In the genomic region with DNA sequence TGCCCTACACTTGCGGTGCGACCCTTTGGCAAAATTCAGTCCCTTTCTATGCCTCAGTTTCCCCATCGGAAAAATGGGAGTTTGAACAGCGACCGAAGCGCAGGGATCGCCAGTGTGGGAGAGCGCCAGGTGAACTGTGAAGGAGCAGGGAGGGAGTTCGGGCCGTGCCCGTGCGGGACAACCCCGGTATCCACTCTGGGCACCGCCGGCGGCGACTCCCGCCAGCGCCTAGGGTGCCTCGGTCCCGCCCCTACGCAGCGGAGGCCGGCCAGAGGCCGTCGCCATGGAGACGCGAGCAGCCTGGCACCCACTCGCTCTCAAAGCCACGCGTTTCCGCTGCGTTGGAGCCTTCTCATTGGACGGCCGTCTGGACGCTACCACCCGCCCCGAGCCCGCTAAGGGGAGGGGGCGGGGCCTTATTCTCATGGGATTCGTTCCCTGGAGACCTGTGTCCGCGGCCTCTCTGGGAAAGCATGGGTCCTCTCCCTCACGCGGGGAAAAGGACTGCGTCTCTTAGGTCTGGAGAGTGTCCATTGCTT, we compare ENCODE assay signal across 9 cellular contexts. TPM values are rescaled to one million over a fixed set of nuclear protein-coding genes. Genes with fewer than 3 reads are reported as not detected.
DNase-seq lines count a peak whose midpoint lies in the region; ATAC-seq and TF ChIP-seq lines count a peak whose summit lies in the region.
"Had no signal": no experiment of that assay in that cellular context is flagged by ENCODE, and none has a peak within 500 bp of the region (broad histone marks: within the 10 kb centered on the region; RNA-seq: fewer than 3 reads in every experiment).

No MANE protein-coding gene starts in this region.

- H3K27ac ChIP-seq in cingulate gyrus (ENCODE audit: low read depth, low read length) = peak overlapping the region; percentile 98

- peak; percentile 75 for TF ChIP-seq POLR2A in GM19099 (IDR thresholded peaks at IDR 0.05; ENCODE audit: extremely low read depth, insufficient read length, low read depth)

- DNase-seq in AG20443 (ENCODE audit: low spot score) (peak; percentile 94), NCI-H460 (ENCODE audit: extremely low read depth, low read depth) (peak; percentile 99), kidney tubule cell (ENCODE audit: low spot score) (peak; percentile 98)
- peak; percentile 94 to 95 for DNase-seq in activated CD4-positive, alpha-beta T cell treated with anti-CD3 and anti-CD28 coated beads for 24 hours (ENCODE audit: low read depth in 2 of 2)
- DNase-seq in stimulated activated CD4-positive, alpha-beta T cell treated with anti-CD3 and anti-CD28 coated beads, Interleukin-1b, Interleukin-23, amount 100 ng/mL, for 24 hours (ENCODE audit: low read depth in 4 of 4, low spot score in 1 of 4) = peak; percentile 89 to 98 (median 95)

- peak; percentile 60 for ATAC-seq in HG03378 (IDR thresholded peaks at IDR 0.05; ENCODE audit: unreplicated experiment)

RNA-seq across cellular contexts. Expression of a gene that starts 0.7 kb away (rescaled TPM):
- 76.6 and 77.4 TPM in 2 replicates for total RNA-seq in NCI-H460 (2014; rRNA removed; shearing (Covaris generic))
- 60.1 and 102 TPM in 2 replicates for polyA plus RNA-seq in NCI-H460 (2014; cell fraction: nucleus; rRNA removed)

RNA-seq across cellular contexts. Expression of a gene that starts 24.0 kb away (rescaled TPM):
- total RNA-seq in NCI-H460 (2014; rRNA removed; shearing (Covaris generic)) = 17.9 and 18.0 TPM in 2 replicates
- 31.9 and 38.4 TPM in 2 replicates for polyA plus RNA-seq in NCI-H460 (2014; cell fraction: nucleus; rRNA removed)

RNA-seq across cellular contexts. Expression of a gene that starts 39.4 kb away (rescaled TPM):
- 12.8 and 13.6 TPM in 2 replicates for total RNA-seq in NCI-H460 (2014; rRNA removed; shearing (Covaris generic))
- polyA plus RNA-seq in NCI-H460 (2014; cell fraction: nucleus; rRNA removed) = 73.2 and 73.9 TPM in 2 replicates

RNA-seq across cellular contexts. Expression of a gene that starts 45.8 kb away (rescaled TPM):
- not detected in 2 replicates for total RNA-seq in NCI-H460 (2014; rRNA removed; shearing (Covaris generic))
- not detected in 2 replicates for polyA plus RNA-seq in NCI-H460 (2014; cell fraction: nucleus; rRNA removed)
- total RNA-seq: T-helper 2 cell treated with Interferon-gamma antibody and Interleukin-4, amounts not matched to agents 100 ng/mL and 5 ng/mL, for 36 hours had no signal

Comparison
In these comparisons a context has a peak if more than half of its experiments do, and no peak if none do; other contexts are left out.
1. Peak in every context shown above with its lines: DNase-seq, ATAC-seq and H3K27ac ChIP-seq.